8 cellular contexts compared by ENCODE assay signal in the genomic region with DNA sequence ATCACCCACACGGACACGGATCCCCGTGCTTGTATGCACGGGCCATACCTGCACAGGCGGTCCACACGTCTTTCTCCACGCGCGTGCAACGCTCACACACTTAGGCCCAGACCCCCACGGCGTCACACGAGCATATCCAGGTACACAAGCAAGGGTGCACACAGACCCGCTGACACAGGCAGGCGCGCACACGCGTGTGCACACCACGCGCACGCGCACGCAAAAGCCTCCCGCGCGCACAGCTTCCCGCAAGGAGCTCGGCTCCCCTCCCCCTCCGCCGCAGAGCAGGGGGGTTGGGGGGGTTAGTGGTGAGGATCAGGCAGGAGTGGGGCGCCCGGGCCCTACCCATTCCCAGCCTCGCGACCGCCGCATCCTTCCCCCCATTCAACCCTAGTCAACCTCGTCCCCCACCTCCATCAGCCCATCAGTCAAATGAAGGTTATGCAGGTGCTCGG. TPM values are rescaled to one million over a fixed set of nuclear protein-coding genes. Genes with fewer than 3 reads are reported as not detected.
DNase-seq lines count a peak whose midpoint lies in the region; ATAC-seq and TF ChIP-seq lines count a peak whose summit lies in the region.

No MANE protein-coding gene starts in this region.

- peaks cover 58% of the 10 kb centered on the region for H3K27me3 ChIP-seq in neutrophil

- H3K36me3 ChIP-seq in neutrophil = no peaks in the 10 kb centered on the region

- H3K4me1 ChIP-seq in neutrophil (ENCODE audit: control insufficient read depth in 1 of 2, insufficient read depth in 1 of 2, low read depth in 1 of 2, low read length in 1 of 2) = peaks cover 24 to 26% of the 10 kb centered on the region in 2 experiments

- H3K4me3 ChIP-seq in fibroblast of the aortic adventitia (ENCODE audit: low read depth, low read length) (peak overlapping the region; percentile 97), neutrophil (ENCODE audit: low read depth in 1 of 2, low read length in 1 of 2) (peak overlapping the region; percentile 79)

- TF ChIP-seq CTCF in fibroblast of the aortic adventitia (IDR thresholded peaks at IDR 0.05; ENCODE audit: insufficient read depth, low read length) (no peak), neutrophil (IDR thresholded peaks at IDR 0.05) (no peak)

- no peaks in the 10 kb centered on the region for H3K9me3 ChIP-seq in neutrophil

- ATAC-seq in HG02610 (IDR thresholded peaks at IDR 0.05; ENCODE audit: unreplicated experiment) = peak; percentile 1
- ATAC-seq in activated CD4-positive, CD25-positive, alpha-beta regulatory T cell treated with anti-CD3 and anti-CD28 coated beads, Interleukin-2, amount 50 U/mL, for 24 hours = peak; percentile 3 to 6
- ATAC-seq in GM21515 (IDR thresholded peaks at IDR 0.05; ENCODE audit: unreplicated experiment) = no peak
- ATAC-seq in GM19463 (IDR thresholded peaks at IDR 0.05; ENCODE audit: unreplicated experiment) = no peak

- DNase-seq in COR-L47 (lab: John Stamatoyannopoulos, UW) (peak; percentile 54), fibroblast of the aortic adventitia (ENCODE audit: low read depth) (no peak), GM19240 (ENCODE audit: insufficient read length, low spot score) (no peak)

- H3K27ac ChIP-seq in neutrophil = peak overlapping the region; percentile 67

RNA-seq across cellular contexts. Expression of a gene that starts 0.4 kb away (rescaled TPM):
- 2.8 TPM in 1 of 2 replicates, not detected in the other for total RNA-seq in fibroblast of the aortic adventitia (ENCODE audit: low replicate concordance)

RNA-seq across cellular contexts. Expression of a gene that starts 10.4 kb away (rescaled TPM):
- total RNA-seq in fibroblast of the aortic adventitia (ENCODE audit: low replicate concordance) = 4.4 and 11.7 TPM in 2 replicates

RNA-seq across cellular contexts. Expression of a gene that starts 22.8 kb away (rescaled TPM):
- total RNA-seq in fibroblast of the aortic adventitia (ENCODE audit: low replicate concordance) = not detected in 2 replicates

RNA-seq across cellular contexts. Expression of a gene that starts 29.8 kb away (rescaled TPM):
- total RNA-seq in fibroblast of the aortic adventitia (ENCODE audit: low replicate concordance) = 0.90 and 23.1 TPM in 2 replicates

RNA-seq across cellular contexts. Expression of a gene that starts 50.5 kb away (rescaled TPM):
- total RNA-seq in fibroblast of the aortic adventitia (ENCODE audit: low replicate concordance) = 36.7 and 41.3 TPM in 2 replicates

Comparison
In these comparisons a context has a peak if more than half of its experiments do, and no peak if none do; other contexts are left out.
1. ATAC-seq: peak in HG02610 (single experiment) and activated CD4-positive, CD25-positive, alpha-beta regulatory T cell treated with anti-CD3 and anti-CD28 coated beads, Interleukin-2, amount 50 U/mL, for 24 hours (2 of 2); none in GM21515 (single experiment) and GM19463 (single experiment).